Comparison of ENCODE assay signal across 13 cellular contexts in the genomic region with DNA sequence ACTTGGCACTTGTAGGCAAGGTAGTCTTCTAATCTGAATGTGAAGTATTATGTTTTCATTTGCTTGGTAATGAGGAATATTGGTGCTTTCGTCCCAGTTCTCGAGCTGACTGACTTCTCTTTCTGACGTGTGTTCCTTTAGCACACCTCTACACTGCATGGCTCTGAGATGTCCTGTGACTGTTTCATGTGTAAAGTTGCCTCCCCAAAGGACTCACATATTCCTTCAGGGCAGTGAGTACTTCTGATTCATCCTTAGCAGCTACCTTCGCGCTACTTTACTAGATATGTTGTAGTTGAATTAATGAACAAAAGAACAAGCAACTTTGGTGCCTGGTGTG.
A peak's percentile ranks its signal among the peaks of the same experiment; 100 is the strongest.
DNase-seq lines count a peak whose midpoint lies in the region; ATAC-seq and TF ChIP-seq lines count a peak whose summit lies in the region.
"Had no signal": no experiment of that assay in that cellular context is flagged by ENCODE, and none has a peak within 500 bp of the region (broad histone marks: within the 10 kb centered on the region; RNA-seq: fewer than 3 reads in every experiment).

No MANE protein-coding gene starts in this region.

- H3K36me3 ChIP-seq in adrenal gland (replicated peaks in 1 of 2) (no peaks in the 10 kb centered on the region), lower lobe of right lung (no peaks in the 10 kb centered on the region), tibial artery (no peaks in the 10 kb centered on the region)
- H3K36me3 ChIP-seq: thyroid gland had no signal

- intact Hi-C loops in adrenal gland (cut with DNase I) (no loop called here), lower lobe of right lung (cut with DNase I) (no loop called here), tibial artery (cut with DNase I; ENCODE audit: low total_unique reads) (loop anchor here (5.0 kb wide), 1 partner anchor 115 kb away; the partner anchor contains the start of gene EGFR)

- no peak for DNase-seq in activated T-cell treated with anti-CD3 and anti-CD28 coated beads, Interleukin-2, amount 50 U/mL, for 4 hours
- no peak for DNase-seq in activated T-cell treated with anti-CD3 and anti-CD28 coated beads, Interleukin-2, amount 50 U/mL, for 48 hours
- DNase-seq in adrenal gland (no peak), lower lobe of right lung (no peak), tibial artery (no peak), progenitor cell of endocrine pancreas (ENCODE audit: low spot score, unreplicated experiment) (no peak), DMS153 treated with DMSO at 0.1 percent for 48 hours (lab: John Stamatoyannopoulos, UW; ENCODE audit: unreplicated experiment) (no peak)
- no peak for DNase-seq in natural killer cell treated with Interleukin-12 subunit alpha and Interleukin-12 subunit beta and Interleukin-15 and Interleukin-18, amount 100 ng/mL, for 72 hours (ENCODE audit: low spot score)
- DNase-seq: activated effector memory CD4-positive, alpha-beta T cell treated with anti-CD3 and anti-CD28 coated beads, Interleukin-2, amount 50 U/mL, for 16 hours; left ventricle myocardium superior; thyroid gland had no signal

- no peaks in the 10 kb centered on the region for H3K36me3 Mint-ChIP-seq in activated T-cell treated with anti-CD3 and anti-CD28 coated beads, Interleukin-2, amount 50 U/mL, for 4 hours (ENCODE audit: insufficient read depth)
- H3K36me3 Mint-ChIP-seq in natural killer cell treated with Interleukin-12 subunit alpha and Interleukin-12 subunit beta and Interleukin-15 and Interleukin-18, amount 100 ng/mL, for 72 hours, result no peaks in the 10 kb centered on the region
- H3K36me3 Mint-ChIP-seq in progenitor cell of endocrine pancreas (ENCODE audit: insufficient read depth), result no peaks in the 10 kb centered on the region

- H3K4me3 Mint-ChIP-seq in activated T-cell treated with anti-CD3 and anti-CD28 coated beads, Interleukin-2, amount 50 U/mL, for 4 hours, result no peak overlapping the region
- no peak overlapping the region for H3K4me3 Mint-ChIP-seq in natural killer cell treated with Interleukin-12 subunit alpha and Interleukin-12 subunit beta and Interleukin-15 and Interleukin-18, amount 100 ng/mL, for 72 hours
- no peak overlapping the region for H3K4me3 Mint-ChIP-seq in progenitor cell of endocrine pancreas (ENCODE audit: low read depth)

- no peaks in the 10 kb centered on the region for H3K27me3 ChIP-seq in adrenal gland
- no peaks in the 10 kb centered on the region for H3K27me3 ChIP-seq in lower lobe of right lung (ENCODE audit: low read depth)
- H3K27me3 ChIP-seq in tibial artery, result no peaks in the 10 kb centered on the region
- H3K27me3 ChIP-seq: thyroid gland had no signal

- peak; percentile 45 to 58 for ATAC-seq in activated T-cell treated with anti-CD3 and anti-CD28 coated beads, Interleukin-2, amount 50 U/mL, for 4 hours
- no peak for ATAC-seq in lower lobe of right lung
- no peak for ATAC-seq in natural killer cell treated with Interleukin-12 subunit alpha and Interleukin-12 subunit beta and Interleukin-15 and Interleukin-18, amount 100 ng/mL, for 72 hours
- ATAC-seq: left ventricle myocardium superior had no signal

- peaks cover 6% of the 10 kb centered on the region for H3K4me1 Mint-ChIP-seq in activated T-cell treated with anti-CD3 and anti-CD28 coated beads, Interleukin-2, amount 50 U/mL, for 4 hours (ENCODE audit: low read depth)
- H3K4me1 Mint-ChIP-seq in natural killer cell treated with Interleukin-12 subunit alpha and Interleukin-12 subunit beta and Interleukin-15 and Interleukin-18, amount 100 ng/mL, for 72 hours (ENCODE audit: low read depth in 2 of 2), result peaks cover 3 to 8% of the 10 kb centered on the region in 2 donors
- peaks cover 8% of the 10 kb centered on the region for H3K4me1 Mint-ChIP-seq in progenitor cell of endocrine pancreas (ENCODE audit: low read depth)

- TF ChIP-seq POLR2A in adrenal gland (IDR thresholded peaks at IDR 0.05), result no peak

- 77 to 92% (median 90%) methylated on average over 5 of the region's 5 CpGs for WGBS in adrenal gland, 4 donors

- H3K27ac Mint-ChIP-seq in natural killer cell treated with Interleukin-12 subunit alpha and Interleukin-12 subunit beta and Interleukin-15 and Interleukin-18, amount 100 ng/mL, for 72 hours, result no peak overlapping the region
- H3K27ac Mint-ChIP-seq in progenitor cell of endocrine pancreas, result no peak overlapping the region

- H3K27ac ChIP-seq in adrenal gland, result peak overlapping the region in 3 of 5 donors; percentile 58 to 88 (median 83)
- peak overlapping the region; percentile 71 for H3K27ac ChIP-seq in lower lobe of right lung
- peak overlapping the region; percentile 63 to 85 for H3K27ac ChIP-seq in tibial artery
- H3K27ac ChIP-seq: parathyroid adenoma, VCaP had no signal

- H3K9me3 Mint-ChIP-seq in activated T-cell treated with anti-CD3 and anti-CD28 coated beads, Interleukin-2, amount 50 U/mL, for 4 hours, result no peaks in the 10 kb centered on the region
- peaks cover 4% of the 10 kb centered on the region for H3K9me3 Mint-ChIP-seq in natural killer cell treated with Interleukin-12 subunit alpha and Interleukin-12 subunit beta and Interleukin-15 and Interleukin-18, amount 100 ng/mL, for 72 hours
- no peaks in the 10 kb centered on the region for H3K9me3 Mint-ChIP-seq in progenitor cell of endocrine pancreas (ENCODE audit: low read depth)

- H3K27me3 Mint-ChIP-seq in activated T-cell treated with anti-CD3 and anti-CD28 coated beads, Interleukin-2, amount 50 U/mL, for 4 hours (ENCODE audit: low read depth), result peaks cover 8% of the 10 kb centered on the region
- H3K27me3 Mint-ChIP-seq in natural killer cell treated with Interleukin-12 subunit alpha and Interleukin-12 subunit beta and Interleukin-15 and Interleukin-18, amount 100 ng/mL, for 72 hours, result peaks cover 5 to 23% of the 10 kb centered on the region in 2 donors
- no peaks in the 10 kb centered on the region for H3K27me3 Mint-ChIP-seq in progenitor cell of endocrine pancreas

- TF ChIP-seq CTCF in adrenal gland (IDR thresholded peaks at IDR 0.05) (no peak), lower lobe of right lung (IDR thresholded peaks at IDR 0.05) (no peak), tibial artery (IDR thresholded peaks at IDR 0.05) (no peak), progenitor cell of endocrine pancreas (IDR thresholded peaks at IDR 0.05; ENCODE audit: unreplicated experiment) (no peak)

- peaks cover 26 to 53% of the 10 kb centered on the region in 2 donors for H3K4me1 ChIP-seq in adrenal gland (replicated peaks in 1 of 2)
- peaks cover 73% of the 10 kb centered on the region for H3K4me1 ChIP-seq in lower lobe of right lung
- peaks cover 0 to 70% (median 63%) of the 10 kb centered on the region in 4 donors for H3K4me1 ChIP-seq in tibial artery
- H3K4me1 ChIP-seq: parathyroid adenoma had no signal

- no peak overlapping the region for H3K4me3 ChIP-seq in adrenal gland
- no peak overlapping the region for H3K4me3 ChIP-seq in lower lobe of right lung
- no peak overlapping the region for H3K4me3 ChIP-seq in tibial artery
- H3K4me3 ChIP-seq: thyroid gland had no signal

- H3K9me3 ChIP-seq in adrenal gland (replicated peaks in 1 of 3) (no peaks in the 10 kb centered on the region), lower lobe of right lung (no peaks in the 10 kb centered on the region), tibial artery (no peaks in the 10 kb centered on the region)
- H3K9me3 ChIP-seq: thyroid gland had no signal

Comparison
In these comparisons a context has a peak if more than half of its experiments do, and no peak if none do; other contexts are left out.
1. ATAC-seq: peak in activated T-cell treated with anti-CD3 and anti-CD28 coated beads, Interleukin-2, amount 50 U/mL, for 4 hours (2 of 2); none in lower lobe of right lung (0 of 2) and natural killer cell treated with Interleukin-12 subunit alpha and Interleukin-12 subunit beta and Interleukin-15 and Interleukin-18, amount 100 ng/mL, for 72 hours (0 of 2).
2. Peak in every context shown above with its lines, with median percentiles within 50 percentile points of each other: H3K27ac ChIP-seq.